ENCODE assay signal across 8 cellular contexts in the genomic region with DNA sequence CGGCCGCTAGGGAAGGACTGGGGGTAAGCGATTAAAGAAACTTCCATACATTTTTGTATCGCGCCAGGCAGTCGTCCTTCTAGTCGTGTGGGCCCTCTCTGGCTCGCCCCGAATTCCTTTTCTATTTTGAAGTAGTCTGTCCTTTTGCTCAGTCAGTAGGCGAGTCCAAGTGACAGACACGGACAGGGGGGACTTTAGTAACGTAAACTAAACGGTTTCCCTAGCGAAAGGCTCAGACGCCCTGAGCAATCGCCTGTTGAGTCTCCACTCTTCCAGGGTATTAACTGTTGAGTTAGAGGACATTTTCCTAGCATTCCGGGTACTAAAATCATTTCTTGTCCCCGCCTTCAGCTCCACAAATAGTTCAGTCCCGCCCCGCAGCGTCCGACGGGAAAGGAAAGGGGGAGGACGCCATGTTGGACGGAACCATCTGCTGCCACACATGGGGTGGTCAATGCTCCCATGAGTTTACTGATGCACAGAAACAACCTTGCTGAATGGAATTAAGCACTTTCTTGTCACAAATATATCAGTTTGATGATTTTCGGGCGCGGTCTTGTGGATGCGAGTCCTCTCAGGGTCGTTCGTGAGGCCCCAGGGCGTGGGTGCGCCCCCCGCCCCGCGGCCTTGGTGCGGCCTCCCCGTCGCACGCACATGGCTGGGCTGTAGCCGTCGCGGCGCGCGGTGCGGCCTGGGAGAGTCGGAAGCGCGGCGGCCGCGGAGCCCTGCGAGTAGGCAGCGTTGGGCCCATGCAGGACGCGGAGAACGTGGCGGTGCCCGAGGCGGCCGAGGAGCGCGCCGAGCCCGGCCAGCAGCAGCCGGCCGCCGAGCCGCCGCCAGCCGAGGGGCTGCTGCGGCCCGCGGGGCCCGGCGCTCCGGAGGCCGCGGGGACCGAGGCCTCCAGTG.
A peak's percentile ranks its signal among the peaks of the same experiment; 100 is the strongest.
DNase-seq lines count a peak whose midpoint lies in the region; ATAC-seq and TF ChIP-seq lines count a peak whose summit lies in the region.

A gene (plus strand): TSS at position 655 of the 906 bp plus-strand sequence. CDS start 95 bp downstream, at position 750.

- H3K4me3 Mint-ChIP-seq in central memory CD8-positive, alpha-beta T cell = peak within 1 kb of the TSS; percentile 96

- no peaks in the 10 kb centered on the region for H3K9me3 Mint-ChIP-seq in central memory CD8-positive, alpha-beta T cell

- peak within 1 kb of the TSS; percentile 100 for H3K27ac Mint-ChIP-seq in central memory CD8-positive, alpha-beta T cell (ENCODE audit: low read depth)

- H3K4me1 Mint-ChIP-seq in central memory CD8-positive, alpha-beta T cell = peaks cover 31% of the 10 kb centered on the region

- H3K36me3 Mint-ChIP-seq in central memory CD8-positive, alpha-beta T cell (ENCODE audit: insufficient read depth) = peaks cover 21% of the 10 kb centered on the region

- ATAC-seq in HG03378 (IDR thresholded peaks at IDR 0.05; ENCODE audit: unreplicated experiment) = peak; percentile 79
- ATAC-seq in activated CD4-positive, CD25-positive, alpha-beta regulatory T cell treated with anti-CD3 and anti-CD28 coated beads, Interleukin-2, amount 50 U/mL, for 24 hours = peak; percentile 87 to 90
- ATAC-seq in central memory CD8-positive, alpha-beta T cell (replicated peaks; ENCODE audit: extremely low read depth, poor library complexity, severe bottlenecking) = peak; percentile 94

- peak; percentile 84 to 93 for DNase-seq in AML-193 (lab: John Stamatoyannopoulos, UW)
- DNase-seq in NCI-H446 treated with DMSO at 0.1 percent for 48 hours (lab: John Stamatoyannopoulos, UW) = peak; percentile 85
- peak; percentile 86 to 89 for DNase-seq in central memory CD8-positive, alpha-beta T cell (ENCODE audit: low spot score in 2 of 2)
- DNase-seq in islet precursor cell = peak; percentile 89
- DNase-seq in stimulated activated CD4-positive, alpha-beta T cell treated with anti-CD3 and anti-CD28 coated beads, Interleukin-12 subunit alpha, Interleukin-12 subunit beta, amount 100 ng/mL, for 4 hours = peak; percentile 82

- peak; percentile 95 for TF ChIP-seq POLR2A in GM19099 (IDR thresholded peaks at IDR 0.05; ENCODE audit: extremely low read depth, insufficient read length, low read depth)

- H3K27me3 Mint-ChIP-seq in central memory CD8-positive, alpha-beta T cell = no peaks in the 10 kb centered on the region

Comparison
In these comparisons a context has a peak if more than half of its experiments do, and no peak if none do; other contexts are left out.
1. Peak in every context shown above with its lines: DNase-seq and ATAC-seq.